ENCODE assay signal across 13 cellular contexts in the genomic region with DNA sequence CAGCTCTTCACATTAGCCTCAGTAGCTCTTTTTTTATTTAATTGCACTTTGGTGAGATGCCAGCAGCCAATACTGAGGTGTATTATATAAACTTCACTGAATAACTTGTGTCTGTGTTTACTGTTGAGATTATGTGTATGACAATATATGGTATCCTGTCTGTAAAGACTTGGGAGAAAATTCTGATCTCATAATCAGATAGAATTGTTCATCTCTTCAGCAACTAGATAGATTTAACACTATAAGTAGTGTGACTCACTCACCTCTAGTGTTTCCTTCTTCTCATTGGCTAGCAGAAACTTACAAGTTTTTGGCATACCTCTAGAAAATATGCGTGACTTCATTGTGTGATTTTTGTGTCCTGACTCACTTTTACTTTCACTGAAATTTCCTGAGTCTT.
DNase-seq lines count a peak whose midpoint lies in the region; ATAC-seq and TF ChIP-seq lines count a peak whose summit lies in the region.
"Had no signal": no experiment of that assay in that cellular context is flagged by ENCODE, and none has a peak within 500 bp of the region (broad histone marks: within the 10 kb centered on the region; RNA-seq: fewer than 3 reads in every experiment).

No MANE protein-coding gene starts in this region.

- no peak overlapping the region for H2AFZ ChIP-seq in neural progenitor cell (replicated peaks)

- peak; percentile 41 for DNase-seq in Caki2 (ENCODE audit: low read depth)
- DNase-seq in chondrocyte (ENCODE audit: low spot score) = no peak
- DNase-seq in omental fat pad (ENCODE audit: low spot score) = no peak
- DNase-seq in neural progenitor cell (ENCODE audit: low spot score) = no peak
- DNase-seq: activated T-cell treated with anti-CD3 and anti-CD28 coated beads for 4 hours, DND-41, dorsolateral prefrontal cortex, NCI-H774, thyroid gland had no signal

- no peak overlapping the region for H3K4me3 ChIP-seq in neural progenitor cell
- H3K4me3 ChIP-seq: dorsolateral prefrontal cortex, thyroid gland had no signal

- H3K36me3 ChIP-seq in neural progenitor cell = no peaks in the 10 kb centered on the region
- H3K36me3 ChIP-seq: thyroid gland had no signal

- no peaks in the 10 kb centered on the region for H3K4me1 ChIP-seq in neural progenitor cell

- in situ Hi-C loops in Caki2 (cut with HindIII; ENCODE audit: low pct_unique_long_range_greater_than_20kb, low sequenced_read_pairs) = no loop called here

- no peaks in the 10 kb centered on the region for H3K27me3 Mint-ChIP-seq in chondrocyte (ENCODE audit: low read depth)
- H3K27me3 Mint-ChIP-seq in neural progenitor cell (ENCODE audit: insufficient read depth, low read depth) = peaks cover 2% of the 10 kb centered on the region

- TF ChIP-seq EP300 in Ishikawa (IDR thresholded peaks at IDR 0.05; ENCODE audit: borderline replicate concordance) = 0 out of 2 replicates have a peak, but pooled peaks have one; percentile 39

- H3F3A ChIP-seq in neural progenitor cell (ENCODE audit: low read depth) = no peaks in the 10 kb centered on the region

- H3K9ac ChIP-seq in neural progenitor cell = no peak overlapping the region

- TF ChIP-seq RAD21 in Ishikawa (IDR thresholded peaks at IDR 0.05; ENCODE audit: low read depth) = peak; percentile 26

- H3K9me3 Mint-ChIP-seq in chondrocyte (ENCODE audit: low read depth) (peaks cover 2% of the 10 kb centered on the region), neural progenitor cell (peaks cover 4% of the 10 kb centered on the region)

- TF ChIP-seq CTCF in chondrocyte (IDR thresholded peaks at IDR 0.05) (no peak), omental fat pad (IDR thresholded peaks at IDR 0.05) (no peak), neural progenitor cell (IDR thresholded peaks at IDR 0.05) (no peak)

- H3K27ac Mint-ChIP-seq in chondrocyte (ENCODE audit: unreplicated experiment) = peak overlapping the region; percentile 59
- no peak overlapping the region for H3K27ac Mint-ChIP-seq in neural progenitor cell

- no peaks in the 10 kb centered on the region for H3K27me3 ChIP-seq in neural progenitor cell
- H3K27me3 ChIP-seq: dorsolateral prefrontal cortex, thyroid gland had no signal

- H3K4me2 ChIP-seq in neural progenitor cell = no peak overlapping the region

- H4K20me1 ChIP-seq in neural progenitor cell (ENCODE audit: low read depth) = no peaks in the 10 kb centered on the region

- H3K79me2 ChIP-seq in neural progenitor cell (ENCODE audit: low read depth) = no peaks in the 10 kb centered on the region

- no peak overlapping the region for H3K4me3 Mint-ChIP-seq in chondrocyte (ENCODE audit: unreplicated experiment)
- H3K4me3 Mint-ChIP-seq in neural progenitor cell = no peak overlapping the region

- no peaks in the 10 kb centered on the region for H3K9me3 ChIP-seq in neural progenitor cell (ENCODE audit: low read depth)
- H3K9me3 ChIP-seq: thyroid gland had no signal

- peak; percentile 59 for ATAC-seq in omental fat pad (ENCODE audit: low FRiP score)
- no peak for ATAC-seq in GM19023 (IDR thresholded peaks at IDR 0.05; ENCODE audit: unreplicated experiment)
- no peak for ATAC-seq in GM18861 (IDR thresholded peaks at IDR 0.05; ENCODE audit: unreplicated experiment)
- ATAC-seq in HG03439 (IDR thresholded peaks at IDR 0.05; ENCODE audit: unreplicated experiment) = no peak

- peaks cover 20% of the 10 kb centered on the region for H3K4me1 Mint-ChIP-seq in chondrocyte (ENCODE audit: low read depth)
- no peaks in the 10 kb centered on the region for H3K4me1 Mint-ChIP-seq in neural progenitor cell

- no peaks in the 10 kb centered on the region for H3K36me3 Mint-ChIP-seq in chondrocyte (ENCODE audit: low read depth)
- H3K36me3 Mint-ChIP-seq in neural progenitor cell = no peaks in the 10 kb centered on the region

- H3K27ac ChIP-seq in neural progenitor cell = no peak overlapping the region
- H3K27ac ChIP-seq: dorsolateral prefrontal cortex, thyroid gland had no signal

TF ChIP-seq in Ishikawa, 13 proteins besides CTCF, POLR2A, EP300 and RAD21:
- TF ChIP-seq TCF12 (IDR thresholded peaks at IDR 0.05; ENCODE audit: low read depth) (peak; percentile 66; the same call in 1 of the 2 replicates), CREB1 (IDR thresholded peaks at IDR 0.05; ENCODE audit: low read depth) (no peak; the same call in 1 of the 2 replicates), EGR1 (IDR thresholded peaks at IDR 0.05) (no peak), TEAD4 (IDR thresholded peaks at IDR 0.05) (no peak), YY1 (IDR thresholded peaks at IDR 0.05; ENCODE audit: low read depth) (no peak), NFIC (IDR thresholded peaks at IDR 0.05) (peak; percentile 54; the same call in 1 of the 2 replicates)
- TF ChIP-seq, protein P1, sequence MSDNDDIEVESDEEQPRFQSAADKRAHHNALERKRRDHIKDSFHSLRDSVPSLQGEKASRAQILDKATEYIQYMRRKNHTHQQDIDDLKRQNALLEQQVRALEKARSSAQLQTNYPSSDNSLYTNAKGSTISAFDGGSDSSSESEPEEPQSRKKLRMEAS (IDR thresholded peaks at IDR 0.05) = no peak; the same call in 1 of the 2 replicates
- TF ChIP-seq, protein P2, sequence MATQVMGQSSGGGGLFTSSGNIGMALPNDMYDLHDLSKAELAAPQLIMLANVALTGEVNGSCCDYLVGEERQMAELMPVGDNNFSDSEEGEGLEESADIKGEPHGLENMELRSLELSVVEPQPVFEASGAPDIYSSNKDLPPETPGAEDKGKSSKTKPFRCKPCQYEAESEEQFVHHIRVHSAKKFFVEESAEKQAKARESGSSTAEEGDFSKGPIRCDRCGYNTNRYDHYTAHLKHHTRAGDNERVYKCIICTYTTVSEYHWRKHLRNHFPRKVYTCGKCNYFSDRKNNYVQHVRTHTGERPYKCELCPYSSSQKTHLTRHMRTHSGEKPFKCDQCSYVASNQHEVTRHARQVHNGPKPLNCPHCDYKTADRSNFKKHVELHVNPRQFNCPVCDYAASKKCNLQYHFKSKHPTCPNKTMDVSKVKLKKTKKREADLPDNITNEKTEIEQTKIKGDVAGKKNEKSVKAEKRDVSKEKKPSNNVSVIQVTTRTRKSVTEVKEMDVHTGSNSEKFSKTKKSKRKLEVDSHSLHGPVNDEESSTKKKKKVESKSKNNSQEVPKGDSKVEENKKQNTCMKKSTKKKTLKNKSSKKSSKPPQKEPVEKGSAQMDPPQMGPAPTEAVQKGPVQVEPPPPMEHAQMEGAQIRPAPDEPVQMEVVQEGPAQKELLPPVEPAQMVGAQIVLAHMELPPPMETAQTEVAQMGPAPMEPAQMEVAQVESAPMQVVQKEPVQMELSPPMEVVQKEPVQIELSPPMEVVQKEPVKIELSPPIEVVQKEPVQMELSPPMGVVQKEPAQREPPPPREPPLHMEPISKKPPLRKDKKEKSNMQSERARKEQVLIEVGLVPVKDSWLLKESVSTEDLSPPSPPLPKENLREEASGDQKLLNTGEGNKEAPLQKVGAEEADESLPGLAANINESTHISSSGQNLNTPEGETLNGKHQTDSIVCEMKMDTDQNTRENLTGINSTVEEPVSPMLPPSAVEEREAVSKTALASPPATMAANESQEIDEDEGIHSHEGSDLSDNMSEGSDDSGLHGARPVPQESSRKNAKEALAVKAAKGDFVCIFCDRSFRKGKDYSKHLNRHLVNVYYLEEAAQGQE (IDR thresholded peaks at IDR 0.05; ENCODE audit: low read depth) = no peak
- TF ChIP-seq, protein P3, sequence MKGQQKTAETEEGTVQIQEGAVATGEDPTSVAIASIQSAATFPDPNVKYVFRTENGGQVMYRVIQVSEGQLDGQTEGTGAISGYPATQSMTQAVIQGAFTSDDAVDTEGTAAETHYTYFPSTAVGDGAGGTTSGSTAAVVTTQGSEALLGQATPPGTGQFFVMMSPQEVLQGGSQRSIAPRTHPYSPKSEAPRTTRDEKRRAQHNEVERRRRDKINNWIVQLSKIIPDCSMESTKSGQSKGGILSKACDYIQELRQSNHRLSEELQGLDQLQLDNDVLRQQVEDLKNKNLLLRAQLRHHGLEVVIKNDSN (IDR thresholded peaks at IDR 0.05) = no peak
